In genomic region chr13:114132419-114133121, GRCh38 we compare ENCODE assay signal across 8 cellular contexts. TPM values are rescaled to one million over a fixed set of nuclear protein-coding genes. Genes with fewer than 3 reads are reported as not detected.
DNase-seq lines count a peak whose midpoint lies in the region; ATAC-seq and TF ChIP-seq lines count a peak whose summit lies in the region.

Gene RASA3, minus strand, starts transcription at chr13:114132623. Its CDS starts 134 bp downstream, at chr13:114132489.

- H3K4me1 ChIP-seq in KMS-11 (ENCODE audit: low read depth, poor library complexity, severe bottlenecking) (no peaks in the 10 kb centered on the region), right cardiac atrium (ENCODE audit: control insufficient read depth, insufficient read depth, low read length) (peaks cover 17% of the 10 kb centered on the region)

- ATAC-seq in GM21786 (IDR thresholded peaks at IDR 0.05; ENCODE audit: unreplicated experiment) (peak; percentile 49), right cardiac atrium (peak; percentile 87 to 94)

- no peaks in the 10 kb centered on the region for H3K36me3 ChIP-seq in KMS-11 (ENCODE audit: insufficient read depth)

- intact Hi-C loops in T-helper 1 cell treated with Interleukin-12 subunit alpha and Interleukin-12 subunit beta and Interleukin-4 antibody, amounts not matched to agents 30 ng/mL and 1 ng/mL, for 36 hours (cut with micrococcal nuclease): no loop called here
- intact Hi-C loops in right cardiac atrium (cut with DNase I) (no loop called here), posterior cingulate gyrus (cut with DNase I) (loop anchor here (5.0 to 10.0 kb wide), 2 partner anchors 68 to 105 kb away; no protein-coding TSS in a partner anchor)

- H4K20me1 ChIP-seq in KMS-11 (ENCODE audit: insufficient read depth): no peaks in the 10 kb centered on the region

- no peaks in the 10 kb centered on the region for H3K9me3 ChIP-seq in right cardiac atrium (ENCODE audit: control insufficient read depth, low read length)

- H3K4me3 ChIP-seq in KMS-11 (IDR thresholded peaks at IDR 0.05; ENCODE audit: insufficient read depth, low read depth, low read length) (no peak within 1 kb of the TSS), astrocyte of the spinal cord (ENCODE audit: low read depth, low read length) (peak within 1 kb of the TSS; percentile 97), right cardiac atrium (ENCODE audit: low read length) (peak within 1 kb of the TSS; percentile 80)

- TF ChIP-seq CTCF in KMS-11 (conservative IDR thresholded peaks at IDR 0.05; ENCODE audit: low read depth, low read length): no peak
- no peak for TF ChIP-seq CTCF in astrocyte of the spinal cord (IDR thresholded peaks at IDR 0.05; ENCODE audit: low read depth, low read length)

- H3K4me2 ChIP-seq in KMS-11: peak within 1 kb of the TSS; percentile 80

- H3K27ac ChIP-seq in KMS-11 (no peak within 1 kb of the TSS), right cardiac atrium (ENCODE audit: low read length) (peak within 1 kb of the TSS; percentile 79)

- DNase-seq in GM03348 (ENCODE audit: low spot score) (peak; percentile 99), astrocyte of the spinal cord (ENCODE audit: low read depth, low spot score) (peak; percentile 78), right cardiac atrium (peak; percentile 83 to 94 (median 94)), posterior cingulate gyrus (peak; percentile 43 to 96 (median 66)), cortex of kidney (lab: John Stamatoyannopoulos, UW) (no peak)

- peaks cover 10% of the 10 kb centered on the region for H3K27me3 ChIP-seq in KMS-11 (ENCODE audit: insufficient read depth, low read depth)
- H3K27me3 ChIP-seq in right cardiac atrium (ENCODE audit: control insufficient read depth, insufficient read depth): no peaks in the 10 kb centered on the region

- no peaks in the 10 kb centered on the region for H3K79me2 ChIP-seq in KMS-11 (ENCODE audit: insufficient read depth, low read depth)

- in situ Hi-C loops in astrocyte of the spinal cord (cut with HindIII; ENCODE audit: low sequenced_read_pairs): no loop called here

- H2AFZ ChIP-seq in KMS-11 (ENCODE audit: low read depth): peak within 1 kb of the TSS; percentile 69

- no peak within 1 kb of the TSS for H3K9ac ChIP-seq in KMS-11

- WGBS in right cardiac atrium: under 1% methylated on average over 81 of the region's 81 CpGs

RNA-seq across cellular contexts. Expression of gene RASA3, which starts in this region (rescaled TPM):
- total RNA-seq in T-helper 1 cell treated with Interleukin-12 subunit alpha and Interleukin-12 subunit beta and Interleukin-4 antibody, amounts not matched to agents 30 ng/mL and 1 ng/mL, for 36 hours: 99.4 and 101 TPM in 2 replicates
- total RNA-seq in right cardiac atrium: 10 to 100 TPM in 3 of 4 donors, 1 to 10 TPM in 1; 9.4 to 15.5 (median 11.8) TPM
- 7.4 TPM for polyA plus RNA-seq in right cardiac atrium
